ENCODE assay signal across 13 cellular contexts in genomic region chr16:84562174-84562815, GRCh38. TPM values are rescaled to one million over a fixed set of nuclear protein-coding genes. Genes with fewer than 3 reads are reported as not detected.
A peak's percentile ranks its signal among the peaks of the same experiment; 100 is the strongest.
DNase-seq lines count a peak whose midpoint lies in the region; ATAC-seq and TF ChIP-seq lines count a peak whose summit lies in the region.
"Had no signal": no experiment of that assay in that cellular context is flagged by ENCODE, and none has a peak within 500 bp of the region (broad histone marks: within the 10 kb centered on the region; RNA-seq: fewer than 3 reads in every experiment).

No MANE protein-coding gene starts in this region.

- TF ChIP-seq CTCF in right atrium auricular region (IDR thresholded peaks at IDR 0.05) (no peak), upper lobe of left lung (IDR thresholded peaks at IDR 0.05) (no peak), sigmoid colon (IDR thresholded peaks at IDR 0.05) (no peak), breast epithelium (IDR thresholded peaks at IDR 0.05) (no peak)

- no peak overlapping the region for H3K27ac ChIP-seq in right atrium auricular region
- peak overlapping the region in 1 of 4 donors; percentile 8 for H3K27ac ChIP-seq in upper lobe of left lung
- H3K27ac ChIP-seq in sigmoid colon: no peak overlapping the region
- no peak overlapping the region for H3K27ac ChIP-seq in breast epithelium
- H3K27ac ChIP-seq: vagina had no signal

- in situ Hi-C loops in ACHN (cut with HindIII; ENCODE audit: low pct_ligation_motif_present, low pct_unique_long_range_greater_than_20kb, low sequenced_read_pairs): no loop called here

- 81 to 90% methylated on average over 13 to 16 of the region's 16 CpGs for whole genome bisulfite sequencing in upper lobe of left lung, 2 donors
- 73 to 75% methylated on average over 16 of the region's 16 CpGs for WGBS in sigmoid colon, 2 donors

- no peaks in the 10 kb centered on the region for H3K27me3 ChIP-seq in right atrium auricular region
- no peaks in the 10 kb centered on the region for H3K27me3 ChIP-seq in upper lobe of left lung
- H3K27me3 ChIP-seq in sigmoid colon: no peaks in the 10 kb centered on the region
- H3K27me3 ChIP-seq in breast epithelium: no peaks in the 10 kb centered on the region
- H3K27me3 ChIP-seq: MG63, vagina had no signal

- TF ChIP-seq EP300 in upper lobe of left lung (IDR thresholded peaks at IDR 0.05) (no peak), sigmoid colon (IDR thresholded peaks at IDR 0.05) (no peak)

- intact Hi-C loops in left cardiac atrium (cut with DNase I): no loop called here
- intact Hi-C loops in sigmoid colon (cut with DNase I): no loop called here
- intact Hi-C loops in breast epithelium (cut with DNase I; ENCODE audit: low total_unique reads): no loop called here

- DNase-seq in left cardiac atrium: peak; percentile 42
- no peak for DNase-seq in right atrium auricular region (ENCODE audit: low spot score)
- peak; percentile 12 for DNase-seq in SIG-M5 (lab: John Stamatoyannopoulos, UW)
- DNase-seq in upper lobe of left lung: peak; percentile 38 to 43
- no peak for DNase-seq in sigmoid colon
- DNase-seq in ACHN: no peak
- no peak for DNase-seq in breast epithelium (ENCODE audit: low spot score in 2 of 2)
- DNase-seq: endodermal cell, heart right ventricle, MG63, NCI-H524 treated with DMSO at 0.1 percent for 48 hours had no signal

- H3K36me3 ChIP-seq in right atrium auricular region (no peaks in the 10 kb centered on the region), upper lobe of left lung (peaks cover 0 to 14% (median 3%) of the 10 kb centered on the region in 4 donors), sigmoid colon (peaks cover 0 to 14% (median 12%) of the 10 kb centered on the region in 4 donors), breast epithelium (no peaks in the 10 kb centered on the region)
- H3K36me3 ChIP-seq: vagina had no signal

- ATAC-seq in left cardiac atrium (no peak), HG02642 (IDR thresholded peaks at IDR 0.05; ENCODE audit: poor library complexity, unreplicated experiment) (peak; percentile 58), upper lobe of left lung (ENCODE audit: low FRiP score in 2 of 2) (peak in 1 of 2 donors; percentile 53)

- no peak overlapping the region for H3K4me3 ChIP-seq in right atrium auricular region
- no peak overlapping the region for H3K4me3 ChIP-seq in upper lobe of left lung
- H3K4me3 ChIP-seq in sigmoid colon: no peak overlapping the region
- H3K4me3 ChIP-seq in breast epithelium: no peak overlapping the region
- H3K4me3 ChIP-seq: heart right ventricle, MG63, vagina had no signal

- H3K9me3 ChIP-seq in right atrium auricular region (no peaks in the 10 kb centered on the region), upper lobe of left lung (no peaks in the 10 kb centered on the region), sigmoid colon (no peaks in the 10 kb centered on the region), breast epithelium (no peaks in the 10 kb centered on the region)
- H3K9me3 ChIP-seq: heart right ventricle, MG63, vagina had no signal

- no peaks in the 10 kb centered on the region for H3K4me1 ChIP-seq in right atrium auricular region
- no peaks in the 10 kb centered on the region for H3K4me1 ChIP-seq in upper lobe of left lung
- H3K4me1 ChIP-seq in sigmoid colon: no peaks in the 10 kb centered on the region
- no peaks in the 10 kb centered on the region for H3K4me1 ChIP-seq in breast epithelium
- H3K4me1 ChIP-seq: vagina had no signal

- TF ChIP-seq POLR2A in upper lobe of left lung (IDR thresholded peaks at IDR 0.05) (no peak), sigmoid colon (IDR thresholded peaks at IDR 0.05) (no peak), breast epithelium (IDR thresholded peaks at IDR 0.05) (no peak)

RNA-seq across cellular contexts. Expression of gene COTL1, which starts 55.6 kb away (rescaled TPM):
- total RNA-seq in left cardiac atrium (10 to 100 TPM; 37.3 to 43.9 TPM), right atrium auricular region (10 to 100 TPM in 1 of 2 donors, 1 to 10 TPM in 1; 8.0 to 27.1 TPM), upper lobe of left lung (100 to 1,000 TPM in 2 of 6 donors, 10 to 100 TPM in 4; 31.6 to 256 (median 75.6) TPM), sigmoid colon (10 to 100 TPM; 34.6 to 48.6 (median 37.8) TPM), breast epithelium (10 to 100 TPM; 22.0 to 49.2 (median 44.6) TPM)
- polyA plus RNA-seq in sigmoid colon: 100 to 1,000 TPM in 1 of 3 donors, 10 to 100 TPM in 2; 60.1 to 160 (median 96.6) TPM

RNA-seq across cellular contexts. Expression of gene MEAK7, which starts 57.8 kb away (rescaled TPM):
- 1 to 10 TPM; 5.2 to 6.7 TPM for total RNA-seq in left cardiac atrium
- total RNA-seq in right atrium auricular region: 1 to 10 TPM; 5.3 to 6.9 TPM
- total RNA-seq in upper lobe of left lung: 10 to 100 TPM in 5 of 6 donors, 1 to 10 TPM in 1; 8.5 to 32.8 (median 12.2) TPM
- 10 to 100 TPM; 10.0 to 13.7 (median 12.1) TPM for total RNA-seq in sigmoid colon
- polyA plus RNA-seq in sigmoid colon: 10 to 100 TPM in 1 of 3 donors, 1 to 10 TPM in 2; 4.2 to 12.2 (median 8.6) TPM
- total RNA-seq in breast epithelium: 10 to 100 TPM in 2 of 3 donors, 1 to 10 TPM in 1; 8.8 to 38.1 (median 17.4) TPM

Comparison
In these comparisons a context has a peak if more than half of its experiments do, and no peak if none do; other contexts are left out.
1. DNase-seq: peak in left cardiac atrium (single experiment), SIG-M5 (single experiment) and upper lobe of left lung (2 of 2); none in right atrium auricular region (single experiment), sigmoid colon (single experiment), ACHN (single experiment) and breast epithelium (0 of 2).